16 cellular contexts compared by ENCODE assay signal in genomic region chr22:37185646-37186227, GRCh38. TPM values are rescaled to one million over a fixed set of nuclear protein-coding genes. Genes with fewer than 3 reads are reported as not detected.
A peak's percentile ranks its signal among the peaks of the same experiment; 100 is the strongest.
DNase-seq lines count a peak whose midpoint lies in the region; ATAC-seq, FAIRE-seq and TF ChIP-seq lines count a peak whose summit lies in the region.
"Had no signal": no experiment of that assay in that cellular context is flagged by ENCODE, and none has a peak within 500 bp of the region (broad histone marks: within the 10 kb centered on the region; RNA-seq: fewer than 3 reads in every experiment).

No MANE protein-coding gene starts in this region.

- H3K4me2 ChIP-seq in A549 = peak overlapping the region; percentile 96; the same call in 2 of the 3 replicates

- WGBS in A549 (ENCODE audit: missing lambda C conversion rate) = 77% methylated on average over 13 of the region's 13 CpGs

- no peaks in the 10 kb centered on the region for H3K27me3 Mint-ChIP-seq in CD8-positive, alpha-beta T cell (ENCODE audit: low read depth)
- H3K27me3 Mint-ChIP-seq in activated naive CD8-positive, alpha-beta T cell treated with anti-CD3 and anti-CD28 coated beads, Interleukin-2, amount 10 ng/mL, durations not matched to agents 7 days and 5 days = no peaks in the 10 kb centered on the region
- no peaks in the 10 kb centered on the region for H3K27me3 Mint-ChIP-seq in natural killer cell treated with Interleukin-12 subunit alpha and Interleukin-12 subunit beta and Interleukin-15 and Interleukin-18, amount 100 ng/mL, for 72 hours
- H3K27me3 Mint-ChIP-seq: B cell had no signal

- H3K27me3 ChIP-seq in CD8-positive, alpha-beta T cell (ENCODE audit: insufficient read depth, low read length) = no peaks in the 10 kb centered on the region
- H3K27me3 ChIP-seq: body of pancreas had no signal

- TF ChIP-seq POLR2A in A549 (IDR thresholded peaks at IDR 0.05; ENCODE audit: low read length) = no peak

- POLR2A ChIA-PET in A549 (lab: Yijun Ruan, JAX) (interaction anchor here (0.8 kb wide), 1 partner anchor 12 kb away, joined by 3 read pairs; no protein-coding TSS in a partner anchor), HEK293T (lab: Yijun Ruan, JAX) (interaction anchor here (1.6 kb wide), 1 partner anchor 14 kb away, joined by 5 read pairs; no protein-coding TSS in a partner anchor)
- POLR2A ChIA-PET in CD8-positive, alpha-beta T cell (lab: Charles Lee) = interaction anchor here (0.8 to 1.8 kb wide), 5 partner anchors 12 to 106 kb away, joined by 3 to 8 read pairs (median 4); partner anchors contain the start of gene IL2RB
- POLR2A ChIA-PET in activated naive CD8-positive, alpha-beta T cell treated with anti-CD3 and anti-CD28 coated beads, Interleukin-2, amount 10 ng/mL, durations not matched to agents 7 days and 5 days (lab: Charles Lee) = interaction anchor here (1.7 to 2.4 kb wide), 4 partner anchors 11 to 64 kb away, joined by 5 to 12 read pairs (median 8); no protein-coding TSS in a partner anchor

- TF ChIP-seq CTCF in A549 (IDR thresholded peaks at IDR 0.05) = no peak
- no peak for TF ChIP-seq CTCF in CD8-positive, alpha-beta T cell (IDR thresholded peaks at IDR 0.05)

- no peak for FAIRE-seq in A549 (lab: Jason Lieb, UNC)

- peaks cover 6% of the 10 kb centered on the region for H3K36me3 Mint-ChIP-seq in CD8-positive, alpha-beta T cell
- peaks cover 8% of the 10 kb centered on the region for H3K36me3 Mint-ChIP-seq in activated naive CD8-positive, alpha-beta T cell treated with anti-CD3 and anti-CD28 coated beads, Interleukin-2, amount 10 ng/mL, durations not matched to agents 7 days and 5 days
- no peaks in the 10 kb centered on the region for H3K36me3 Mint-ChIP-seq in natural killer cell treated with Interleukin-12 subunit alpha and Interleukin-12 subunit beta and Interleukin-15 and Interleukin-18, amount 100 ng/mL, for 72 hours

- peaks cover 62% of the 10 kb centered on the region for H3K4me1 Mint-ChIP-seq in CD8-positive, alpha-beta T cell (ENCODE audit: low read depth)
- peaks cover 46% of the 10 kb centered on the region for H3K4me1 Mint-ChIP-seq in activated naive CD8-positive, alpha-beta T cell treated with anti-CD3 and anti-CD28 coated beads, Interleukin-2, amount 10 ng/mL, durations not matched to agents 7 days and 5 days
- peaks cover 42 to 50% of the 10 kb centered on the region in 2 donors for H3K4me1 Mint-ChIP-seq in natural killer cell treated with Interleukin-12 subunit alpha and Interleukin-12 subunit beta and Interleukin-15 and Interleukin-18, amount 100 ng/mL, for 72 hours (ENCODE audit: low read depth in 2 of 2)

- CTCF ChIA-PET in A549 (lab: Yijun Ruan, JAX) = interaction anchor here (1.7 to 3.2 kb wide), 2 partner anchors 12 to 20 kb away, joined by 5 to 18 read pairs; no protein-coding TSS in a partner anchor
- CTCF ChIA-PET in CD8-positive, alpha-beta T cell (lab: Charles Lee) = interaction anchor here (1.6 to 5.0 kb wide), 3 partner anchors 12 to 36 kb away, joined by 3 to 27 read pairs (median 10); partner anchors contain the start of gene IL2RB
- CTCF ChIA-PET in HEK293T (lab: Yijun Ruan, JAX) = no interaction called here

- intact Hi-C loops in CD8-positive, alpha-beta T cell (cut with DNase I, micrococcal nuclease) = loop anchor here (1.0 kb wide), 2 partner anchors 13 to 14 kb away; no protein-coding TSS in a partner anchor

- H3K9me3 Mint-ChIP-seq in CD8-positive, alpha-beta T cell = no peaks in the 10 kb centered on the region
- no peaks in the 10 kb centered on the region for H3K9me3 Mint-ChIP-seq in activated naive CD8-positive, alpha-beta T cell treated with anti-CD3 and anti-CD28 coated beads, Interleukin-2, amount 10 ng/mL, durations not matched to agents 7 days and 5 days
- H3K9me3 Mint-ChIP-seq in natural killer cell treated with Interleukin-12 subunit alpha and Interleukin-12 subunit beta and Interleukin-15 and Interleukin-18, amount 100 ng/mL, for 72 hours = no peaks in the 10 kb centered on the region
- H3K9me3 Mint-ChIP-seq: HFFc6 had no signal

- no peaks in the 10 kb centered on the region for H3K36me3 ChIP-seq in CD8-positive, alpha-beta T cell (ENCODE audit: insufficient read depth, low read length)

- peak overlapping the region; percentile 80 for H3K27ac Mint-ChIP-seq in CD8-positive, alpha-beta T cell
- peak overlapping the region; percentile 90 for H3K27ac Mint-ChIP-seq in activated naive CD8-positive, alpha-beta T cell treated with anti-CD3 and anti-CD28 coated beads, Interleukin-2, amount 10 ng/mL, durations not matched to agents 7 days and 5 days
- H3K27ac Mint-ChIP-seq in natural killer cell treated with Interleukin-12 subunit alpha and Interleukin-12 subunit beta and Interleukin-15 and Interleukin-18, amount 100 ng/mL, for 72 hours = peak overlapping the region; percentile 80 to 82
- H3K27ac Mint-ChIP-seq: B cell had no signal

- H3K4me1 ChIP-seq in A549 = peaks cover 68% of the 10 kb centered on the region
- H3K4me1 ChIP-seq in CD8-positive, alpha-beta T cell (ENCODE audit: insufficient read depth, low read length) = peaks cover 65% of the 10 kb centered on the region

- H3K27ac ChIP-seq in A549 = peak overlapping the region in 1 of 2 experiments; percentile 99; a peak in 4 of 6 replicates
- H3K27ac ChIP-seq in CD8-positive, alpha-beta T cell (ENCODE audit: low read depth, low read length) = no peak overlapping the region
- H3K27ac ChIP-seq: body of pancreas had no signal

- TF ChIP-seq EP300 in A549 (IDR thresholded peaks at IDR 0.05) = no peak

- no peak for DNase-seq in A549 (ENCODE audit: low read depth in 1 of 2, low spot score in 1 of 2)
- no peak for DNase-seq in CD8-positive, alpha-beta T cell
- peak; percentile 55 for DNase-seq in activated naive CD8-positive, alpha-beta T cell treated with anti-CD3 and anti-CD28 coated beads, Interleukin-2, amount 10 ng/mL, durations not matched to agents 7 days and 5 days
- DNase-seq in natural killer cell treated with Interleukin-12 subunit alpha and Interleukin-12 subunit beta and Interleukin-15 and Interleukin-18, amount 100 ng/mL, for 72 hours (ENCODE audit: low spot score) = no peak
- DNase-seq in NOMO-1 treated with dmso at 0.1 percent for 144 hours (lab: John Stamatoyannopoulos, UW; ENCODE audit: unreplicated experiment) = no peak
- no peak for DNase-seq in pons (ENCODE audit: low spot score)
- DNase-seq in HEK293T (ENCODE audit: extremely low spot score) = no peak
- DNase-seq: activated CD4-positive, CD25-positive, alpha-beta regulatory T cell; NCI-H1694 treated with DMSO at 0.1 percent for 48 hours; stimulated activated CD4-positive, alpha-beta T cell treated with anti-CD3 and anti-CD28 coated beads, Interleukin-12 subunit alpha, Interleukin-12 subunit beta, amount 100 ng/mL, for 4 hours had no signal

- H3K4me3 ChIP-seq in A549 = no peak overlapping the region
- H3K4me3 ChIP-seq in CD8-positive, alpha-beta T cell (ENCODE audit: low read depth, low read length) = peak overlapping the region; percentile 16
- H3K4me3 ChIP-seq: body of pancreas, GM12878 had no signal

- peak overlapping the region; percentile 72 for H3K4me3 Mint-ChIP-seq in CD8-positive, alpha-beta T cell
- H3K4me3 Mint-ChIP-seq in activated naive CD8-positive, alpha-beta T cell treated with anti-CD3 and anti-CD28 coated beads, Interleukin-2, amount 10 ng/mL, durations not matched to agents 7 days and 5 days = no peak overlapping the region
- peak overlapping the region; percentile 83 for H3K4me3 Mint-ChIP-seq in natural killer cell treated with Interleukin-12 subunit alpha and Interleukin-12 subunit beta and Interleukin-15 and Interleukin-18, amount 100 ng/mL, for 72 hours
- H3K4me3 Mint-ChIP-seq: B cell had no signal

- TF ChIP-seq RAD21 in A549 (conservative IDR thresholded peaks at IDR 0.05 in 1 of 2, IDR thresholded peaks at IDR 0.05 in 1 of 2) = no peak

- H3K9me3 ChIP-seq in A549 = no peaks in the 10 kb centered on the region
- no peaks in the 10 kb centered on the region for H3K9me3 ChIP-seq in CD8-positive, alpha-beta T cell (ENCODE audit: low read length)
- H3K9me3 ChIP-seq: body of pancreas had no signal

- no peak for ATAC-seq in A549
- ATAC-seq in CD8-positive, alpha-beta T cell = peak; percentile 37
- peak; percentile 6 for ATAC-seq in activated naive CD8-positive, alpha-beta T cell treated with anti-CD3 and anti-CD28 coated beads, Interleukin-2, amount 10 ng/mL, durations not matched to agents 7 days and 5 days (ENCODE audit: low read depth)
- ATAC-seq in natural killer cell treated with Interleukin-12 subunit alpha and Interleukin-12 subunit beta and Interleukin-15 and Interleukin-18, amount 100 ng/mL, for 72 hours = no peak
- no peak for ATAC-seq in GM21447 (IDR thresholded peaks at IDR 0.05; ENCODE audit: unreplicated experiment)
- ATAC-seq: PC-3 had no signal

RNA-seq across cellular contexts. Expression of gene C1QTNF6, which starts 2.3 kb away (rescaled TPM):
- polyA plus RNA-seq in A549 (2011; rRNA removed) (18.6 and 24.7 TPM in 2 replicates), A549 (2017; fragmentation: RNase III; extraction: RNeasy Plus Mini Kit Qiagen cat#74134 plus additional on column Dnase treatment) (17.6 to 26.7 TPM (median 24.5 TPM) in 3 replicates)
- 14.8 and 26.9 TPM in 2 replicates for polyA plus RNA-seq in A549 (2012; cell fraction: cytosol; rRNA removed)
- 33.8 and 39.1 TPM in 2 replicates for polyA plus RNA-seq in A549 (2012; cell fraction: nucleus; rRNA removed)
- 11.1 and 12.9 TPM in 2 replicates for polyA minus RNA-seq in A549 (2011; rRNA and poly(A)+ RNA removed)
- total RNA-seq in CD8-positive, alpha-beta T cell = 10 to 100 TPM; 12.0 to 12.9 TPM
- 10 to 100 TPM; 15.2 to 15.7 TPM for total RNA-seq in activated naive CD8-positive, alpha-beta T cell treated with anti-CD3 and anti-CD28 coated beads, Interleukin-2, amount 10 ng/mL, durations not matched to agents 7 days and 5 days
- 1 to 10 TPM; 1.3 to 3.9 TPM for total RNA-seq in natural killer cell treated with Interleukin-12 subunit alpha and Interleukin-12 subunit beta and Interleukin-15 and Interleukin-18, amount 100 ng/mL, for 72 hours

RNA-seq across cellular contexts. Expression of gene SSTR3, which starts 26.5 kb away (rescaled TPM):
- polyA plus RNA-seq in A549 (2011; rRNA removed) (not detected in 2 replicates), A549 (2017; fragmentation: RNase III; extraction: RNeasy Plus Mini Kit Qiagen cat#74134 plus additional on column Dnase treatment) (not detected in 3 replicates)
- not detected in 2 replicates for polyA plus RNA-seq in A549 (2012; cell fraction: cytosol; rRNA removed)
- polyA plus RNA-seq in A549 (2012; cell fraction: nucleus; rRNA removed) = 0.07 TPM in 1 of 2 replicates, not detected in the other
- not detected in 2 replicates for polyA minus RNA-seq in A549 (2011; rRNA and poly(A)+ RNA removed)
- 1 to 10 TPM; 2.6 to 3.1 TPM for total RNA-seq in CD8-positive, alpha-beta T cell
- total RNA-seq in activated naive CD8-positive, alpha-beta T cell treated with anti-CD3 and anti-CD28 coated beads, Interleukin-2, amount 10 ng/mL, durations not matched to agents 7 days and 5 days = 10 to 100 TPM; 10.1 to 11.3 TPM
- under 1 TPM; 0.11 to 0.29 TPM for total RNA-seq in natural killer cell treated with Interleukin-12 subunit alpha and Interleukin-12 subunit beta and Interleukin-15 and Interleukin-18, amount 100 ng/mL, for 72 hours
- total RNA-seq: HFFc6 had no signal

RNA-seq across cellular contexts. Expression of gene IL2RB, which starts 36.0 kb away (rescaled TPM):
- polyA plus RNA-seq in A549 (2011; rRNA removed) (0.05 and 0.14 TPM in 2 replicates), A549 (2017; fragmentation: RNase III; extraction: RNeasy Plus Mini Kit Qiagen cat#74134 plus additional on column Dnase treatment) (0.04 to 0.17 TPM (median 0.05 TPM) in 3 replicates)
- polyA plus RNA-seq in A549 (2012; cell fraction: cytosol; rRNA removed) = 0.05 and 0.09 TPM in 2 replicates
- 0.09 and 0.12 TPM in 2 replicates for polyA plus RNA-seq in A549 (2012; cell fraction: nucleus; rRNA removed)
- polyA minus RNA-seq in A549 (2011; rRNA and poly(A)+ RNA removed) = not detected in 2 replicates
- total RNA-seq in CD8-positive, alpha-beta T cell = 100 to 1,000 TPM; 121 to 129 TPM
- total RNA-seq in activated naive CD8-positive, alpha-beta T cell treated with anti-CD3 and anti-CD28 coated beads, Interleukin-2, amount 10 ng/mL, durations not matched to agents 7 days and 5 days = 100 to 1,000 TPM; 223 to 232 TPM
- 100 to 1,000 TPM; 508 to 635 TPM for total RNA-seq in natural killer cell treated with Interleukin-12 subunit alpha and Interleukin-12 subunit beta and Interleukin-15 and Interleukin-18, amount 100 ng/mL, for 72 hours
- total RNA-seq: HFFc6, PC-3 had no signal

RNA-seq across cellular contexts. Expression of gene RAC2, which starts 58.3 kb away (rescaled TPM):
- polyA plus RNA-seq in A549 (2011; rRNA removed) (0.12 TPM in 1 of 2 replicates, not detected in the other), A549 (2017; fragmentation: RNase III; extraction: RNeasy Plus Mini Kit Qiagen cat#74134 plus additional on column Dnase treatment) (0.05 to 0.07 TPM (median 0.05 TPM) in 3 replicates)
- polyA plus RNA-seq in A549 (2012; cell fraction: cytosol; rRNA removed) = 0.12 and 0.16 TPM in 2 replicates
- 0.17 and 0.22 TPM in 2 replicates for polyA plus RNA-seq in A549 (2012; cell fraction: nucleus; rRNA removed)
- not detected in 2 replicates for polyA minus RNA-seq in A549 (2011; rRNA and poly(A)+ RNA removed)
- total RNA-seq in CD8-positive, alpha-beta T cell = 100 to 1,000 TPM; 152 to 159 TPM
- total RNA-seq in activated naive CD8-positive, alpha-beta T cell treated with anti-CD3 and anti-CD28 coated beads, Interleukin-2, amount 10 ng/mL, durations not matched to agents 7 days and 5 days = 1,000 to 10,000 TPM in 1 of 2 experiments, 100 to 1,000 TPM in 1; 963 to 1,011 TPM
- 1,000 to 10,000 TPM in 1 of 2 donors, 100 to 1,000 TPM in 1; 666 to 1,078 TPM for total RNA-seq in natural killer cell treated with Interleukin-12 subunit alpha and Interleukin-12 subunit beta and Interleukin-15 and Interleukin-18, amount 100 ng/mL, for 72 hours

Comparison
In these comparisons a context has a peak if more than half of its experiments do, and no peak if none do; other contexts are left out.
1. ATAC-seq: peak in CD8-positive, alpha-beta T cell (single experiment) and activated naive CD8-positive, alpha-beta T cell treated with anti-CD3 and anti-CD28 coated beads, Interleukin-2, amount 10 ng/mL, durations not matched to agents 7 days and 5 days (single experiment); none in A549 (0 of 2), natural killer cell treated with Interleukin-12 subunit alpha and Interleukin-12 subunit beta and Interleukin-15 and Interleukin-18, amount 100 ng/mL, for 72 hours (0 of 2) and GM21447 (single experiment).
2. Peak in every context shown above with its lines, with median percentiles within 50 percentile points of each other: H3K27ac Mint-ChIP-seq.